ENCODE assay signal across 19 cellular contexts in genomic region chr13:23600534-23600933, GRCh38. TPM values are rescaled to one million over a fixed set of nuclear protein-coding genes. Genes with fewer than 3 reads are reported as not detected.
DNase-seq lines count a peak whose midpoint lies in the region; ATAC-seq, FAIRE-seq and TF ChIP-seq lines count a peak whose summit lies in the region.
"Had no signal": no experiment of that assay in that cellular context is flagged by ENCODE, and none has a peak within 500 bp of the region (broad histone marks: within the 10 kb centered on the region; RNA-seq: fewer than 3 reads in every experiment).

No MANE protein-coding gene starts in this region.

- H3K27ac ChIP-seq in HUES48 (ENCODE audit: low read depth, low read length): peak overlapping the region; percentile 97
- peak overlapping the region; percentile 38 for H3K27ac ChIP-seq in iPS-18a (ENCODE audit: low read length)
- peak overlapping the region in 3 of 4 donors; percentile 5 to 78 (median 50) for H3K27ac ChIP-seq in pancreas
- H3K27ac ChIP-seq: BLaER1 treated with 17β-estradiol and CSF1 and Interleukin-3, amounts not matched to agents 10 nM and 100 nM had no signal

- FAIRE-seq in bronchial epithelial cell (lab: Jason Lieb, UNC) (no peak), pancreas (lab: Jason Lieb, UNC) (no peak)
- FAIRE-seq: GM12892, GM18507 had no signal

- TF ChIP-seq CTCF in bronchial epithelial cell (IDR thresholded peaks at IDR 0.05; ENCODE audit: insufficient read depth, low read length, severe bottlenecking) (no peak), pancreas (IDR thresholded peaks at IDR 0.05) (no peak)

- H3K9ac ChIP-seq in HUES48 (ENCODE audit: low read depth, low read length) (peak overlapping the region; percentile 6; the same call in 1 of the 2 replicates), iPS-18a (ENCODE audit: low read length) (no peak overlapping the region)
- H3K9ac ChIP-seq: BLaER1 treated with 17β-estradiol and CSF1 and Interleukin-3, amounts not matched to agents 10 nM and 100 nM had no signal

- H3K4me3 ChIP-seq in HUES48 (ENCODE audit: low read depth, low read length) (peak overlapping the region; percentile 3; the same call in 1 of the 2 replicates), bronchial epithelial cell (ENCODE audit: low read depth, low read length) (no peak overlapping the region), iPS-18a (ENCODE audit: low read length) (no peak overlapping the region), pancreas (no peak overlapping the region)
- H3K4me3 ChIP-seq: BLaER1 treated with 17β-estradiol and CSF1 and Interleukin-3, amounts not matched to agents 10 nM and 100 nM had no signal

- intact Hi-C loops in pancreas (cut with DNase I): no loop called here
- intact Hi-C loops in posterior vena cava (cut with DNase I): no loop called here

- peak in 2 of 4 donors; percentile 58 to 61 for ATAC-seq in pancreas
- ATAC-seq in HG02970 (IDR thresholded peaks at IDR 0.05; ENCODE audit: low FRiP score, unreplicated experiment): no peak
- ATAC-seq: Right ventricle myocardium inferior had no signal

- peak; percentile 61 for DNase-seq in bronchial epithelial cell (ENCODE audit: low read depth)
- no peak for DNase-seq in pancreas
- DNase-seq in SW 1271 (lab: John Stamatoyannopoulos, UW): no peak
- DNase-seq in posterior vena cava (ENCODE audit: low spot score): no peak
- DNase-seq: DMS79, GOT3, NCI-H1417, NCI-H187 treated with DMSO at 0.1 percent for 48 hours, NCI-H2227 treated with DMSO at 0.1 percent for 48 hours, NCI-H510A treated with DMSO at 0.1 percent for 48 hours, NCI-H774 had no signal

- peaks cover 28% of the 10 kb centered on the region for H3K4me1 ChIP-seq in HUES48 (ENCODE audit: control insufficient read depth, insufficient read depth, low read length)
- H3K4me1 ChIP-seq in iPS-18a (ENCODE audit: control insufficient read depth, low read depth, low read length): peaks cover 29% of the 10 kb centered on the region
- peaks cover 0 to 3% (median 2%) of the 10 kb centered on the region in 3 donors for H3K4me1 ChIP-seq in pancreas
- H3K4me1 ChIP-seq: BLaER1 treated with 17β-estradiol and CSF1 and Interleukin-3, amounts not matched to agents 10 nM and 100 nM had no signal

- no peaks in the 10 kb centered on the region for H3K27me3 ChIP-seq in HUES48 (ENCODE audit: control insufficient read depth, insufficient read depth, low read length)
- H3K27me3 ChIP-seq in bronchial epithelial cell (ENCODE audit: control insufficient read depth, insufficient read depth, low read length): no peaks in the 10 kb centered on the region
- no peaks in the 10 kb centered on the region for H3K27me3 ChIP-seq in iPS-18a (ENCODE audit: control insufficient read depth, insufficient read depth, low read length)
- no peaks in the 10 kb centered on the region for H3K27me3 ChIP-seq in pancreas
- H3K27me3 ChIP-seq: BLaER1 treated with 17β-estradiol and CSF1 and Interleukin-3, amounts not matched to agents 10 nM and 100 nM had no signal

- no peaks in the 10 kb centered on the region for H3K36me3 ChIP-seq in HUES48 (ENCODE audit: control insufficient read depth, insufficient read depth, low read length)
- no peaks in the 10 kb centered on the region for H3K36me3 ChIP-seq in bronchial epithelial cell (ENCODE audit: control insufficient read depth, insufficient read depth, low read length)
- no peaks in the 10 kb centered on the region for H3K36me3 ChIP-seq in iPS-18a (ENCODE audit: control insufficient read depth, low read depth, low read length)
- no peaks in the 10 kb centered on the region for H3K36me3 ChIP-seq in pancreas
- H3K36me3 ChIP-seq: BLaER1 treated with 17β-estradiol and CSF1 and Interleukin-3, amounts not matched to agents 10 nM and 100 nM had no signal

- peaks cover 5% of the 10 kb centered on the region; the same call in 1 of the 2 replicates for H3K9me3 ChIP-seq in HUES48 (ENCODE audit: control insufficient read depth, insufficient read depth, low read length)
- peaks cover 4% of the 10 kb centered on the region for H3K9me3 ChIP-seq in iPS-18a (ENCODE audit: control insufficient read depth, low read depth, low read length)
- no peaks in the 10 kb centered on the region for H3K9me3 ChIP-seq in pancreas

RNA-seq across cellular contexts. Expression of gene TNFRSF19, which starts 30.3 kb away (rescaled TPM):
- total RNA-seq in bronchial epithelial cell (1.3 and 3.2 TPM in 2 replicates), pancreas (10 to 100 TPM in 1 of 6 donors, 1 to 10 TPM in 5; 1.5 to 14.1 (median 2.7) TPM), posterior vena cava (1 to 10 TPM; 3.6 to 8.2 TPM)
- 1 to 10 TPM; 2.7 to 6.2 TPM for polyA plus RNA-seq in pancreas
- total RNA-seq: OCI-LY7 had no signal

Comparison
In these comparisons a context has a peak if more than half of its experiments do, and no peak if none do; other contexts are left out.
1. H3K27ac ChIP-seq: peak in every context shown above with its lines; median percentile 97 in HUES48; 50 in pancreas; 38 in iPS-18a.